8 cellular contexts compared by ENCODE assay signal in the genomic region with DNA sequence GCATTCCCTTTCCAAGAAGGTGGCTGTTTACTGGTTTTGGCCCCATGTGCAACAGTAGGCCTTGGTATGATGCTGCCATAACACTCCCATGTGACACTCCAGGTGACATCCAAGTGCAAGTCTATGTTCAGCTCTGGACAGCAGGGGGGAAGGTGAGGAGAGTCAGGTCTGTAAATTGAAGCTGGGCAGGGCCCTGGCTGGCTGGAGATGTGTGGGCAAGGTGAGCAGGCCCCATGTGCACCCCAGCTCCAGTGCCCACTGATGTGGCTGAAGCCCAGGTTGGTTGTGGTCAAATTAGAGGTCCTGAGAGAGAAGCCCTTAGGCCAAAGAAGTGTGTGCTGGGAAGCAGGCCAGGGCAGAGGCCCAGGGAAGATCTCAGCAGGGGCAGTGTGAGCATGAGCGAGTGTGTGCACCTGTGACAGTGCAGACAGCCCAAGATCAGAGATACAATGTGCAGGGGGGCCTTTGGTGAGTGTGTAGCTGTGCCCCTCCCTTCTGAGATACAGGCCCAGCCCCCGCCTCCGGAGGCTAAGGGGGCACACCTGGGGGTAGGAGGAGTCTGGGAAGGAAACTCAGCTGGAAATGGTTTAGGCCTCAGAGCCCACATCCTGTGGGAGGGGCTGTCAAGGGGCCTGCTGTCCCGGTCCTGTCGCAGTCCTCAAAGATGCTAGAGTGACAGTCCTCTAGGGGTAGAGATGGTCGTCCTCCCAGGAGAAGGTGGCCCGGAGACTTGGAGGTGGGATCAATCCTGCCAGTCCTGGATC. TPM values are rescaled to one million over a fixed set of nuclear protein-coding genes. Genes with fewer than 3 reads are reported as not detected.
DNase-seq lines count a peak whose midpoint lies in the region; ATAC-seq, FAIRE-seq and TF ChIP-seq lines count a peak whose summit lies in the region.

No MANE protein-coding gene starts in this region.

- ATAC-seq in T-cell (replicated peaks in 1 of 4): peak; percentile 82 to 86 (median 84)
- ATAC-seq in GM12878: peak; percentile 65

- H3K36me3 ChIP-seq in GM12878 (ENCODE audit: control insufficient read depth in 2 of 2, insufficient read depth in 2 of 2, low read length in 1 of 2) (peaks cover 8 to 27% of the 10 kb centered on the region in 2 experiments; a peak in 3 of 4 replicates), spleen (peaks cover 0 to 78% (median 28%) of the 10 kb centered on the region in 6 donors)

- H3K27me3 ChIP-seq in GM12878 (replicated peaks in 1 of 2; ENCODE audit: control insufficient read depth in 2 of 2, insufficient read depth in 2 of 2, low read length in 1 of 2) (no peaks in the 10 kb centered on the region), spleen (replicated peaks in 1 of 7) (no peaks in the 10 kb centered on the region)

- 0% methylated on average over 7 of the region's 7 CpGs for WGBS in GM12878 (ENCODE audit: insufficient coverage, insufficient replicate concordance, low lambda C conversion rate, missing lambda C conversion rate)
- 15 to 37% (median 22%) methylated on average over 5 to 7 of the region's 7 CpGs for WGBS in spleen, 5 donors

- POLR2A ChIA-PET in T-cell (lab: Charles Lee): no interaction called here
- POLR2A ChIA-PET in GM12878 (lab: Charles Lee): interaction anchor here (0.6 to 1.6 kb wide), 6 partner anchors 9 to 497 kb away, joined by 3 to 9 read pairs (median 3); a partner anchor contains a TSS

- H3K9me3 ChIP-seq in GM12878 (replicated peaks; ENCODE audit: control insufficient read depth, insufficient read depth, low read length) (no peaks in the 10 kb centered on the region; the same call in 2 of the 3 replicates), spleen (no peaks in the 10 kb centered on the region)

- SMC1A ChIA-PET in GM12878 (lab: Charles Lee; ENCODE audit: uncharacterized antibody, unreplicated experiment): interaction anchor here (0.6 to 6.0 kb wide), 10 partner anchors 9 to 123 kb away, joined by 3 to 23 read pairs (median 4); a partner anchor contains a TSS

- H3K27me3 Mint-ChIP-seq in HFFc6 (ENCODE audit: insufficient read depth): peaks cover 9% of the 10 kb centered on the region
- no peaks in the 10 kb centered on the region for H3K27me3 Mint-ChIP-seq in T-cell

- H3K27ac Mint-ChIP-seq in HFFc6 (peak overlapping the region; percentile 9; the same call in 1 of the 2 replicates), T-cell (peak overlapping the region; percentile 92 to 95)

- intact Hi-C loops in GM12878 (cut with micrococcal nuclease; ENCODE audit: unreplicated experiment) (loop anchor here (1.0 to 5.0 kb wide), 3 partner anchors 67 to 126 kb away; a partner anchor contains a TSS), spleen (cut with DNase I; ENCODE audit: low total_unique reads) (no loop called here)

- no peak overlapping the region; the same call in 1 of the 2 replicates for H2AFZ ChIP-seq in GM12878 (ENCODE audit: control insufficient read depth, low read depth, low read length)

- H3K27ac ChIP-seq in GM12878 (ENCODE audit: control insufficient read depth, insufficient read depth): peak overlapping the region; percentile 95
- peak overlapping the region; percentile 84 to 99 (median 94) for H3K27ac ChIP-seq in spleen

- FAIRE-seq in GM12892 (lab: Jason Lieb, UNC) (peak; percentile 93), GM12878 (lab: Jason Lieb, UNC) (no peak)

- H4K20me1 ChIP-seq in GM12878 (ENCODE audit: control insufficient read depth, insufficient read depth): no peaks in the 10 kb centered on the region

- peaks cover 4% of the 10 kb centered on the region; the same call in 1 of the 2 replicates for H3K9me3 Mint-ChIP-seq in HFFc6
- H3K9me3 Mint-ChIP-seq in T-cell: no peaks in the 10 kb centered on the region

- no peak for TF ChIP-seq RAD21 in GM12878 (IDR thresholded peaks at IDR 0.05; ENCODE audit: insufficient read depth, low read depth, low read length)

- TF ChIP-seq POLR2A in GM12892 (IDR thresholded peaks at IDR 0.05; ENCODE audit: low read depth, low read length): no peak
- peak; percentile 79; the same call in 1 of the 2 replicates for TF ChIP-seq POLR2A in GM12878 (IDR thresholded peaks at IDR 0.05; ENCODE audit: low read depth, low read length)
- TF ChIP-seq POLR2A in spleen (IDR thresholded peaks at IDR 0.05): no peak

- H3K4me1 ChIP-seq in GM12878 (ENCODE audit: control insufficient read depth, insufficient read depth, low read length): peaks cover 59% of the 10 kb centered on the region
- H3K4me1 ChIP-seq in spleen: peaks cover 63 to 88% (median 78%) of the 10 kb centered on the region in 6 donors

- H3K4me3 ChIP-seq in GM12878 (peak overlapping the region; percentile 41; the same call in 1 of the 2 replicates), spleen (peak overlapping the region in 7 of 8 donors; percentile 25 to 69 (median 34))

- H3K79me2 ChIP-seq in GM12878 (ENCODE audit: control insufficient read depth, insufficient read depth, low read length): peaks cover 9% of the 10 kb centered on the region

- CTCF ChIA-PET in T-cell (lab: Charles Lee): interaction anchor here in 1 of 2 donors (0.7 to 1.8 kb wide), 6 partner anchors 8 to 80 kb away, joined by 3 to 9 read pairs (median 4); a partner anchor contains a TSS
- CTCF ChIA-PET in GM12878 (lab: Yijun Ruan, JAX): interaction anchor here (1.0 to 3.0 kb wide), 11 partner anchors 11 to 90 kb away, joined by 3 to 10 read pairs (median 4); a partner anchor contains a TSS

- peak overlapping the region; percentile 90 for H3K4me2 ChIP-seq in GM12878 (ENCODE audit: control insufficient read depth, insufficient read depth)

- BruUV-seq in GM12878 (replicated peaks; lab: Mats Ljungman, UMichigan): TSS peak; percentile 44

- H3K36me3 Mint-ChIP-seq in HFFc6 (ENCODE audit: low read depth) (peaks cover 37% of the 10 kb centered on the region), T-cell (peaks cover 37% of the 10 kb centered on the region)

- in situ Hi-C loops in GM12878 (cut with MboI): no loop called here

- H3K9ac ChIP-seq in GM12878 (ENCODE audit: control insufficient read depth, insufficient read depth, low read length): peak overlapping the region; percentile 57

- H3K4me3 Mint-ChIP-seq in HFFc6 (no peak overlapping the region), T-cell (peak overlapping the region; percentile 69 to 94 (median 79))

- H3K4me1 Mint-ChIP-seq in HFFc6 (ENCODE audit: low read depth): peaks cover 19% of the 10 kb centered on the region
- H3K4me1 Mint-ChIP-seq in T-cell: peaks cover 81 to 85% (median 83%) of the 10 kb centered on the region in 3 donors

- TF ChIP-seq CTCF in HFFc6 (IDR thresholded peaks at IDR 0.05) (no peak), GM12878 (IDR thresholded peaks at IDR 0.05 in 2 of 3, conservative IDR thresholded peaks at IDR 0.05 in 1 of 3; ENCODE audit: control insufficient read depth in 2 of 3, extremely low read depth in 1 of 3, insufficient read depth in 1 of 3, low read depth in 3 of 3, low read length in 3 of 3) (no peak), spleen (IDR thresholded peaks at IDR 0.05 in 8 of 11, conservative IDR thresholded peaks at IDR 0.05 in 3 of 11) (no peak)

- no peak for TF ChIP-seq EP300 in GM12878 (IDR thresholded peaks at IDR 0.05; ENCODE audit: borderline replicate concordance in 1 of 2, control insufficient read depth in 1 of 2, low read depth in 2 of 2, low read length in 2 of 2)

- RAD21 ChIA-PET in GM12878 (lab: Charles Lee; ENCODE audit: unreplicated experiment): interaction anchor here (1.0 to 4.6 kb wide), 7 partner anchors 22 to 123 kb away, joined by 4 to 20 read pairs (median 5); a partner anchor contains a TSS

- DNase-seq in GM12892 (ENCODE audit: insufficient read length) (peak; percentile 86), HFFc6 (no peak), T-cell (peak; percentile 58 to 86 (median 78)), GM12878 (ENCODE audit: low read depth, low spot score) (peak; percentile 53), spleen (peak; percentile 94), mesenteric fat pad (ENCODE audit: low spot score) (no peak), CD1c-positive myeloid dendritic cell (ENCODE audit: extremely low spot score) (no peak), DMS53 treated with DMSO at 0.1 percent for 48 hours (lab: John Stamatoyannopoulos, UW; ENCODE audit: unreplicated experiment) (no peak)

RNA-seq across cellular contexts. Expression of a gene that starts 18.6 kb away (rescaled TPM):
- polyA plus RNA-seq in GM12892 (2012; ENCODE audit: missing spikeins): 11.7 TPM
- 10 to 100 TPM; 19.2 to 24.9 (median 20.2) TPM for total RNA-seq in HFFc6 (2021; fragmentation: NEBNext Ultra II Directional; extraction: Animal tissue kit (Norgen Biotek cat#: 25700))
- total RNA-seq in T-cell (10 to 100 TPM; 67.6 to 82.8 (median 71.0) TPM), GM12878 (2014; rRNA removed) (17.6 and 22.1 TPM in 2 replicates), GM12878 (2014; rRNA removed; fragmentation: Illumina TruSeq; extraction: Trizol) (9.5 and 9.6 TPM in 2 replicates), GM12878 (2021) (15.3 and 18.2 TPM in 2 replicates), spleen (10 to 100 TPM; 43.3 to 73.9 (median 48.5) TPM), mesenteric fat pad (12.4 TPM)
- total RNA-seq in GM12878 (2013; cell fraction: nucleolus; rRNA removed): 18.7 and 18.8 TPM in 2 replicates
- polyA plus RNA-seq in GM12878 (2011; ENCODE audit: low read depth): 10.7 TPM
- polyA plus RNA-seq in GM12878 (2011; rRNA removed) (10.1 and 20.0 TPM in 2 replicates), GM12878 (2014; fragmentation: Illumina TruSeq; extraction: Trizol) (5.1 and 12.5 TPM in 2 replicates), GM12878 (2014; fragmentation: Nextera tagmentation; extraction: Ambion mirVana) (1 to 10 TPM; 2.5 to 3.1 TPM), GM12878 (2014; rRNA removed) (24.0 and 28.6 TPM in 2 replicates), GM12878 (2016; fragmentation: Nextera tagmentation; extraction: Ambion mirVana) (10 to 100 TPM; 22.0 to 24.7 TPM), spleen (10 to 100 TPM; 24.7 to 52.1 (median 29.4) TPM)
- 31.5 and 40.2 TPM in 2 replicates for polyA plus RNA-seq in GM12878 (2011; cell fraction: cytosol; rRNA removed)
- 23.7 and 26.9 TPM in 2 replicates for polyA plus RNA-seq in GM12878 (2011; cell fraction: nucleus; rRNA removed)
- polyA plus RNA-seq in GM12878 (2012): 21.1 and 21.2 TPM in 2 replicates
- polyA minus RNA-seq in GM12878 (2011; rRNA and poly(A)+ RNA removed): 13.1 and 26.9 TPM in 2 replicates
- polyA minus RNA-seq in GM12878 (2011; cell fraction: cytosol; rRNA and poly(A)+ RNA removed): 6.9 and 8.0 TPM in 2 replicates
- 8.7 and 9.5 TPM in 2 replicates for polyA minus RNA-seq in GM12878 (2011; cell fraction: nucleus; rRNA and poly(A)+ RNA removed)

RNA-seq across cellular contexts. Expression of a gene that starts 21.3 kb away (rescaled TPM):
- polyA plus RNA-seq in GM12892 (2012; ENCODE audit: missing spikeins): 3.5 TPM
- 10 to 100 TPM; 14.0 to 18.2 (median 16.1) TPM for total RNA-seq in HFFc6 (2021; fragmentation: NEBNext Ultra II Directional; extraction: Animal tissue kit (Norgen Biotek cat#: 25700))
- 10 to 100 TPM in 3 of 5 donors, 1 to 10 TPM in 2; 8.0 to 25.1 (median 23.1) TPM for total RNA-seq in T-cell
- 33.6 and 41.2 TPM in 2 replicates for total RNA-seq in GM12878 (2013; cell fraction: nucleolus; rRNA removed)
- 8.3 and 9.6 TPM in 2 replicates for total RNA-seq in GM12878 (2014; rRNA removed)
- total RNA-seq in GM12878 (2014; rRNA removed; fragmentation: Illumina TruSeq; extraction: Trizol): 5.3 and 5.4 TPM in 2 replicates
- total RNA-seq in GM12878 (2021): 14.7 and 18.3 TPM in 2 replicates
- polyA plus RNA-seq in GM12878 (2011; ENCODE audit: low read depth): 4.1 TPM
- 2.1 and 4.2 TPM in 2 replicates for polyA plus RNA-seq in GM12878 (2011; rRNA removed)
- polyA plus RNA-seq in GM12878 (2011; cell fraction: cytosol; rRNA removed): 4.2 and 4.4 TPM in 2 replicates
- 6.0 and 7.3 TPM in 2 replicates for polyA plus RNA-seq in GM12878 (2011; cell fraction: nucleus; rRNA removed)
- polyA plus RNA-seq in GM12878 (2012): 7.0 and 7.6 TPM in 2 replicates
- polyA plus RNA-seq in GM12878 (2014; fragmentation: Illumina TruSeq; extraction: Trizol): 2.4 and 4.2 TPM in 2 replicates
- polyA plus RNA-seq in GM12878 (2014; fragmentation: Nextera tagmentation; extraction: Ambion mirVana): 1 to 10 TPM; 1.8 to 2.0 TPM
- polyA plus RNA-seq in GM12878 (2014; rRNA removed): 5.6 and 7.2 TPM in 2 replicates
- 10 to 100 TPM; 12.8 to 13.3 TPM for polyA plus RNA-seq in GM12878 (2016; fragmentation: Nextera tagmentation; extraction: Ambion mirVana)
- polyA minus RNA-seq in GM12878 (2011; rRNA and poly(A)+ RNA removed): 10.8 and 14.2 TPM in 2 replicates
- 4.4 and 5.5 TPM in 2 replicates for polyA minus RNA-seq in GM12878 (2011; cell fraction: cytosol; rRNA and poly(A)+ RNA removed)
- 5.4 and 10.8 TPM in 2 replicates for polyA minus RNA-seq in GM12878 (2011; cell fraction: nucleus; rRNA and poly(A)+ RNA removed)
- 10 to 100 TPM in 4 of 7 donors, 1 to 10 TPM in 3; 6.5 to 15.0 (median 10.2) TPM for total RNA-seq in spleen
- 1 to 10 TPM; 1.9 to 6.1 (median 2.8) TPM for polyA plus RNA-seq in spleen
- 8.1 TPM for total RNA-seq in mesenteric fat pad

RNA-seq across cellular contexts. Expression of a gene that starts 43.5 kb away (rescaled TPM):
- 21.9 TPM for polyA plus RNA-seq in GM12892 (2012; ENCODE audit: missing spikeins)
- 10 to 100 TPM; 36.3 to 45.5 (median 43.1) TPM for total RNA-seq in HFFc6 (2021; fragmentation: NEBNext Ultra II Directional; extraction: Animal tissue kit (Norgen Biotek cat#: 25700))
- 10 to 100 TPM; 21.4 to 45.8 (median 38.1) TPM for total RNA-seq in T-cell
- 7.7 and 11.1 TPM in 2 replicates for total RNA-seq in GM12878 (2013; cell fraction: nucleolus; rRNA removed)
- 11.5 and 15.0 TPM in 2 replicates for total RNA-seq in GM12878 (2014; rRNA removed)
- total RNA-seq in GM12878 (2014; rRNA removed; fragmentation: Illumina TruSeq; extraction: Trizol): 15.3 and 15.8 TPM in 2 replicates
- total RNA-seq in GM12878 (2021): 35.6 and 38.6 TPM in 2 replicates
- 12.6 TPM for polyA plus RNA-seq in GM12878 (2011; ENCODE audit: low read depth)
- polyA plus RNA-seq in GM12878 (2011; rRNA removed): 17.5 and 41.3 TPM in 2 replicates
- 44.7 and 48.5 TPM in 2 replicates for polyA plus RNA-seq in GM12878 (2011; cell fraction: cytosol; rRNA removed)
- polyA plus RNA-seq in GM12878 (2011; cell fraction: nucleus; rRNA removed): 32.0 and 39.9 TPM in 2 replicates
- 24.5 and 27.4 TPM in 2 replicates for polyA plus RNA-seq in GM12878 (2012)
- 35.2 and 47.9 TPM in 2 replicates for polyA plus RNA-seq in GM12878 (2014; fragmentation: Illumina TruSeq; extraction: Trizol)
- 1 to 10 TPM in 1 of 2 experiments, under 1 TPM in 1; 1.00 to 1.2 TPM for polyA plus RNA-seq in GM12878 (2014; fragmentation: Nextera tagmentation; extraction: Ambion mirVana)
- polyA plus RNA-seq in GM12878 (2014; rRNA removed): 40.9 and 48.8 TPM in 2 replicates
- 10 to 100 TPM in 1 of 2 experiments, 1 to 10 TPM in 1; 3.8 to 11.4 TPM for polyA plus RNA-seq in GM12878 (2016; fragmentation: Nextera tagmentation; extraction: Ambion mirVana)
- 18.6 and 31.7 TPM in 2 replicates for polyA minus RNA-seq in GM12878 (2011; rRNA and poly(A)+ RNA removed)
- polyA minus RNA-seq in GM12878 (2011; cell fraction: cytosol; rRNA and poly(A)+ RNA removed): 14.7 and 17.7 TPM in 2 replicates
- polyA minus RNA-seq in GM12878 (2011; cell fraction: nucleus; rRNA and poly(A)+ RNA removed): 4.2 and 6.6 TPM in 2 replicates
- total RNA-seq in spleen: 10 to 100 TPM; 20.8 to 33.1 (median 31.1) TPM
- polyA plus RNA-seq in spleen: 10 to 100 TPM; 22.7 to 39.3 (median 26.4) TPM
- 36.0 TPM for total RNA-seq in mesenteric fat pad

RNA-seq across cellular contexts. Expression of a gene that starts 56.1 kb away (rescaled TPM):
- 10.6 TPM for polyA plus RNA-seq in GM12892 (2012; ENCODE audit: missing spikeins)
- 10 to 100 TPM; 74.7 to 87.8 (median 78.8) TPM for total RNA-seq in HFFc6 (2021; fragmentation: NEBNext Ultra II Directional; extraction: Animal tissue kit (Norgen Biotek cat#: 25700))
- total RNA-seq in T-cell (10 to 100 TPM; 35.9 to 97.3 (median 44.6) TPM), GM12878 (2014; rRNA removed) (15.9 and 22.2 TPM in 2 replicates), GM12878 (2014; rRNA removed; fragmentation: Illumina TruSeq; extraction: Trizol) (12.1 and 12.8 TPM in 2 replicates), GM12878 (2021) (51.8 and 56.3 TPM in 2 replicates), spleen (10 to 100 TPM; 36.8 to 73.1 (median 56.4) TPM), mesenteric fat pad (55.5 TPM)
- 29.9 and 31.1 TPM in 2 replicates for total RNA-seq in GM12878 (2013; cell fraction: nucleolus; rRNA removed)
- polyA plus RNA-seq in GM12878 (2011; ENCODE audit: low read depth): 3.6 TPM
- polyA plus RNA-seq in GM12878 (2011; rRNA removed) (15.1 and 34.5 TPM in 2 replicates), GM12878 (2014; fragmentation: Illumina TruSeq; extraction: Trizol) (4.9 and 17.8 TPM in 2 replicates), GM12878 (2014; fragmentation: Nextera tagmentation; extraction: Ambion mirVana) (under 1 TPM; 0.02 to 0.04 TPM), GM12878 (2014; rRNA removed) (33.0 and 40.2 TPM in 2 replicates), GM12878 (2016; fragmentation: Nextera tagmentation; extraction: Ambion mirVana) (1 to 10 TPM; 8.3 to 8.9 TPM), spleen (10 to 100 TPM; 13.5 to 49.7 (median 17.7) TPM)
- 23.3 and 39.9 TPM in 2 replicates for polyA plus RNA-seq in GM12878 (2011; cell fraction: cytosol; rRNA removed)
- 164 and 188 TPM in 2 replicates for polyA plus RNA-seq in GM12878 (2011; cell fraction: nucleus; rRNA removed)
- 21.7 and 22.0 TPM in 2 replicates for polyA plus RNA-seq in GM12878 (2012)
- 27.0 and 49.3 TPM in 2 replicates for polyA minus RNA-seq in GM12878 (2011; rRNA and poly(A)+ RNA removed)
- polyA minus RNA-seq in GM12878 (2011; cell fraction: cytosol; rRNA and poly(A)+ RNA removed): 19.8 and 25.4 TPM in 2 replicates
- polyA minus RNA-seq in GM12878 (2011; cell fraction: nucleus; rRNA and poly(A)+ RNA removed): 34.6 and 45.5 TPM in 2 replicates

Comparison
In these comparisons a context has a peak if more than half of its experiments do, and no peak if none do; other contexts are left out.
1. DNase-seq: peak in GM12892 (single experiment), T-cell (34 of 34), GM12878 (single experiment) and spleen (single experiment); none in HFFc6 (single experiment), mesenteric fat pad (single experiment), CD1c-positive myeloid dendritic cell (single experiment) and DMS53 treated with DMSO at 0.1 percent for 48 hours (single experiment).